ENCODE assay signal across 11 cellular contexts in the genomic region with DNA sequence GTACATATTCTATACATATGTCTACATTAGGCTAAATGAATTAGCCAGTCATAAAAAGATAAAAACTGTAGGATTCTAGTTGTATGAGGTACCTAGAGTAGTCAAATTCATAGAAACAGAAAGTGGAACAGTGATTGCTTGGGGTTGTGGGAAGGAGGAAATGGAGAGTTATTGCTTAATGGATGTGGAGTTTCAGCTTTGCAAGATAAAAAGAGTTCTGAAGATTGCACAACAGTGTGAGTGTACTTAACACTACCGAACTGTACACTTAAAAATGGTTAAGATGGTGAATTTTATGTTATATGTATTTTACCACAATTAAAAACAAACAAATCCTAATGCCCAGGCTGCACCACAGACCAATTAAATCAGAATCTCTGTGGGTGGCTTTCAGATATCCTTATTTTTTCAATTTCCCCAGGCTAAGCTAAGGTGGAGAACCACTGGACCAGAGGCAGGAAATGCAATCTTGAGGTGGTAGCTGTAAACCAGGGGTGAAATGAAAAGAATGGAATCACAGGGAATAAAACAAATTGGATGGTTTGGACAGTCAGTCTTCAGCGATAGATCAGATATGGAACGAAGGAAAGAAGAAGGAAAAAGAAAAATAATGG.
DNase-seq lines count a peak whose midpoint lies in the region; ATAC-seq, FAIRE-seq and TF ChIP-seq lines count a peak whose summit lies in the region.
"Had no signal": no experiment of that assay in that cellular context is flagged by ENCODE, and none has a peak within 500 bp of the region (broad histone marks: within the 10 kb centered on the region; RNA-seq: fewer than 3 reads in every experiment).

No MANE protein-coding gene starts in this region.

- H4K20me1 ChIP-seq in osteoblast (ENCODE audit: insufficient read depth, low read length), result no peaks in the 10 kb centered on the region

- no peaks in the 10 kb centered on the region for H3K79me2 ChIP-seq in osteoblast (ENCODE audit: insufficient read depth, low read length)

- H3K27me3 ChIP-seq in osteoblast (ENCODE audit: insufficient read depth, low read length) (no peaks in the 10 kb centered on the region), tibial nerve (no peaks in the 10 kb centered on the region)
- no peaks in the 10 kb centered on the region for H3K27me3 ChIP-seq in effector memory CD4-positive, alpha-beta T cell (replicated peaks; ENCODE audit: control insufficient read depth, insufficient read depth, low read length, poor library complexity, severe bottlenecking)

- H3K36me3 ChIP-seq in osteoblast (ENCODE audit: insufficient read depth, low read length) (no peaks in the 10 kb centered on the region), tibial nerve (no peaks in the 10 kb centered on the region)
- no peaks in the 10 kb centered on the region for H3K36me3 ChIP-seq in effector memory CD4-positive, alpha-beta T cell (ENCODE audit: control insufficient read depth, insufficient read depth, low read length)

- H3K4me2 ChIP-seq in osteoblast (ENCODE audit: insufficient read depth, low read length), result peak overlapping the region; percentile 76

- no peak for TF ChIP-seq POLR2A in tibial nerve (IDR thresholded peaks at IDR 0.05)

- H3K27ac ChIP-seq in osteoblast (ENCODE audit: low read depth, low read length), result peak overlapping the region; percentile 61
- no peak overlapping the region for H3K27ac ChIP-seq in tibial nerve
- H3K27ac ChIP-seq in effector memory CD4-positive, alpha-beta T cell (ENCODE audit: insufficient read depth, low read length, poor library complexity, severe bottlenecking), result no peak overlapping the region

- no peak for TF ChIP-seq CTCF in osteoblast (IDR thresholded peaks at IDR 0.05; ENCODE audit: extremely low read depth, low read depth, low read length)
- no peak for TF ChIP-seq CTCF in tibial nerve (IDR thresholded peaks at IDR 0.05)

- FAIRE-seq in colon (lab: Jason Lieb, UNC), result peak; percentile 33
- FAIRE-seq: GM12878 had no signal

- TF ChIP-seq EP300 in tibial nerve (IDR thresholded peaks at IDR 0.05), result peak in 1 of 2 donors; percentile 64

- peaks cover 13% of the 10 kb centered on the region for H3K4me1 ChIP-seq in osteoblast (ENCODE audit: insufficient read depth, low read length)
- peaks cover 0 to 8% (median 5%) of the 10 kb centered on the region in 4 donors for H3K4me1 ChIP-seq in tibial nerve
- peaks cover 3% of the 10 kb centered on the region for H3K4me1 ChIP-seq in effector memory CD4-positive, alpha-beta T cell (ENCODE audit: control insufficient read depth, insufficient read depth, low read length, poor library complexity, severe bottlenecking)

- 85 to 86% methylated on average over 3 of the region's 3 CpGs for WGBS in tibial nerve, 2 donors

- peak; percentile 52 for ATAC-seq in GM18498 (IDR thresholded peaks at IDR 0.05; ENCODE audit: unreplicated experiment)
- ATAC-seq: GM12878 had no signal

- DNase-seq in MV-4-11 (lab: John Stamatoyannopoulos, UW) (peak; percentile 96), osteoblast (ENCODE audit: insufficient read length, low spot score, missing footprints) (no peak), GM19240 (ENCODE audit: insufficient read length, low spot score) (no peak), tibial nerve (ENCODE audit: low spot score in 2 of 2) (no peak), NCI-H345 treated with DMSO at 0.1 percent for 48 hours (lab: John Stamatoyannopoulos, UW; ENCODE audit: unreplicated experiment) (no peak)
- no peak for DNase-seq in effector memory CD4-positive, alpha-beta T cell
- DNase-seq: activated CD4-positive, CD25-positive, alpha-beta regulatory T cell; NCI-H2227 treated with DMSO at 0.1 percent for 48 hours had no signal

- peak overlapping the region; percentile 56 for H2AFZ ChIP-seq in osteoblast (ENCODE audit: low read length)

- H3K4me3 ChIP-seq in osteoblast (ENCODE audit: insufficient read depth, low read length), result peak overlapping the region; percentile 21
- no peak overlapping the region for H3K4me3 ChIP-seq in tibial nerve
- H3K4me3 ChIP-seq in effector memory CD4-positive, alpha-beta T cell (ENCODE audit: insufficient read depth, low read depth, low read length, poor library complexity, severe bottlenecking), result no peak overlapping the region
- H3K4me3 ChIP-seq: GM12878 had no signal

- H3K9me3 ChIP-seq in osteoblast (ENCODE audit: low read depth, low read length), result no peaks in the 10 kb centered on the region
- no peaks in the 10 kb centered on the region for H3K9me3 ChIP-seq in tibial nerve
- no peaks in the 10 kb centered on the region for H3K9me3 ChIP-seq in effector memory CD4-positive, alpha-beta T cell (ENCODE audit: control insufficient read depth, low read length)
